Comparison of ENCODE assay signal across 11 cellular contexts in the genomic region with DNA sequence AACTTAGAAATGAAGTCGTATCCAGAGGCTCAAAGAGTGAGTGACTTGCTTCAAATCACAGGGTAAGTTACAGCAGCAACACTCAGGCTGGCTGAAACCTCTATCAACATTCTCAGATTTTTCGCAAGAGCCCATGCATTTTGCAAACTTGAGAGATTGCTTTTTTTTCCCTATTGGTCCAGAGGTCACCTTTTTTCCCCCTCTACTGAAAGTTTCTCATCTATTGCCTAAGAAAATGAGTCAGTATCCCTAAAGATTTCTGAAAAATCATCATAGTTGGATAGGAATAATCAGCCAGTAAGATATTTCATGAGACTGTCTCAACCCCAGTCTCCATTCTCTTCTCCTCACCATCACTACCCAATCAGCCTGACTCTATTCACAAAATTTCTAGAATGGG.
DNase-seq lines count a peak whose midpoint lies in the region; ATAC-seq and TF ChIP-seq lines count a peak whose summit lies in the region.
"Had no signal": no experiment of that assay in that cellular context is flagged by ENCODE, and none has a peak within 500 bp of the region (broad histone marks: within the 10 kb centered on the region; RNA-seq: fewer than 3 reads in every experiment).

No MANE protein-coding gene starts in this region.

- no peaks in the 10 kb centered on the region for H3K36me3 ChIP-seq in smooth muscle cell (ENCODE audit: low read depth)
- H3K36me3 ChIP-seq: upper lobe of left lung had no signal

- DNase-seq in EL = peak; percentile 40
- DNase-seq in right cardiac atrium = no peak
- DNase-seq in smooth muscle cell (lab: John Stamatoyannopoulos, UW; ENCODE audit: unreplicated experiment) = no peak
- DNase-seq in foreskin keratinocyte = no peak
- no peak for DNase-seq in stimulated activated CD4-positive, alpha-beta T cell treated with anti-CD3 and anti-CD28 coated beads, Interleukin-12 subunit alpha, Interleukin-12 subunit beta, amount 100 ng/mL, for 4 hours
- no peak for DNase-seq in T-cell
- DNase-seq: activated T-cell treated with anti-CD3 and anti-CD28 coated beads, Interleukin-2, amount 50 U/mL, for 4 hours; NCI-H2029; upper lobe of left lung had no signal

- POLR2A ChIA-PET in T-cell (lab: Charles Lee) = interaction anchor here in 1 of 2 donors (0.7 kb wide), 1 partner anchor 202 kb away, joined by 6 read pairs; no protein-coding TSS in a partner anchor

- H3K4me3 ChIP-seq in right cardiac atrium (ENCODE audit: low read length) = no peak overlapping the region
- no peak overlapping the region for H3K4me3 ChIP-seq in smooth muscle cell
- H3K4me3 ChIP-seq: upper lobe of left lung had no signal

- H3K4me1 ChIP-seq in right cardiac atrium (ENCODE audit: control insufficient read depth, insufficient read depth, low read length) (no peaks in the 10 kb centered on the region), smooth muscle cell (ENCODE audit: low read depth) (peaks cover 26% of the 10 kb centered on the region), foreskin keratinocyte (no peaks in the 10 kb centered on the region)

- no peak overlapping the region for H3K9ac ChIP-seq in smooth muscle cell (ENCODE audit: low read depth)

- intact Hi-C loops in right cardiac atrium (cut with DNase I) = no loop called here

- no peaks in the 10 kb centered on the region for H3K27me3 Mint-ChIP-seq in activated naive CD8-positive, alpha-beta T cell
- H3K27me3 Mint-ChIP-seq in T-cell = no peaks in the 10 kb centered on the region

- H3K9me3 ChIP-seq in right cardiac atrium (ENCODE audit: control insufficient read depth, low read length) (no peaks in the 10 kb centered on the region), smooth muscle cell (replicated peaks; ENCODE audit: low read depth) (no peaks in the 10 kb centered on the region)
- H3K9me3 ChIP-seq: upper lobe of left lung had no signal

- H3K4me2 ChIP-seq in smooth muscle cell = peak overlapping the region; percentile 37

- peaks cover 73% of the 10 kb centered on the region for H3K4me1 Mint-ChIP-seq in activated naive CD8-positive, alpha-beta T cell (ENCODE audit: low read depth)
- H3K4me1 Mint-ChIP-seq in T-cell = peaks cover 39 to 67% (median 60%) of the 10 kb centered on the region in 3 donors

- 67% methylated on average over 2 of the region's 2 CpGs for WGBS in right cardiac atrium
- WGBS in smooth muscle cell (ENCODE audit: low lambda C conversion rate) = 59% methylated on average over 2 of the region's 2 CpGs

- no peak overlapping the region for H2AFZ ChIP-seq in smooth muscle cell (ENCODE audit: low read depth)

- H3K27ac Mint-ChIP-seq in activated naive CD8-positive, alpha-beta T cell = peak overlapping the region; percentile 91
- H3K27ac Mint-ChIP-seq in T-cell = peak overlapping the region in 1 of 2 donors; percentile 69

- CTCF ChIA-PET in T-cell (lab: Charles Lee) = no interaction called here

- H3K79me2 ChIP-seq in smooth muscle cell (ENCODE audit: low read depth) = no peaks in the 10 kb centered on the region

- H3K27ac ChIP-seq in right cardiac atrium (ENCODE audit: low read length) = peak overlapping the region; percentile 48
- H3K27ac ChIP-seq in smooth muscle cell (ENCODE audit: low read depth) = peak overlapping the region; percentile 74
- H3K27ac ChIP-seq in foreskin keratinocyte = no peak overlapping the region

- ATAC-seq in right cardiac atrium (peak; percentile 75 to 80), foreskin keratinocyte (no peak), T-cell (replicated peaks in 1 of 4) (no peak)
- ATAC-seq: activated T-cell treated with anti-CD3 and anti-CD28 coated beads, Interleukin-2, amount 50 U/mL, for 4 hours; Panc1 had no signal

- H3K36me3 Mint-ChIP-seq in activated naive CD8-positive, alpha-beta T cell = peaks cover 19% of the 10 kb centered on the region
- H3K36me3 Mint-ChIP-seq in T-cell = peaks cover 64% of the 10 kb centered on the region

- no peak overlapping the region for H3K4me3 Mint-ChIP-seq in activated naive CD8-positive, alpha-beta T cell
- no peak overlapping the region for H3K4me3 Mint-ChIP-seq in T-cell
- H3K4me3 Mint-ChIP-seq: activated T-cell treated with anti-CD3 and anti-CD28 coated beads, Interleukin-2, amount 50 U/mL, for 4 hours had no signal

- TF ChIP-seq CTCF in smooth muscle cell (IDR thresholded peaks at IDR 0.05; ENCODE audit: borderline replicate concordance, insufficient read depth, poor library complexity, severe bottlenecking) = no peak
- TF ChIP-seq CTCF in foreskin keratinocyte (conservative IDR thresholded peaks at IDR 0.05) = no peak

- no peaks in the 10 kb centered on the region for H3K9me3 Mint-ChIP-seq in activated naive CD8-positive, alpha-beta T cell (ENCODE audit: low read depth)
- H3K9me3 Mint-ChIP-seq in T-cell = no peaks in the 10 kb centered on the region
- H3K9me3 Mint-ChIP-seq: activated T-cell treated with anti-CD3 and anti-CD28 coated beads, Interleukin-2, amount 50 U/mL, for 4 hours had no signal

- no peaks in the 10 kb centered on the region for H3K27me3 ChIP-seq in right cardiac atrium (ENCODE audit: control insufficient read depth, insufficient read depth)
- no peaks in the 10 kb centered on the region for H3K27me3 ChIP-seq in smooth muscle cell (ENCODE audit: low read depth)
- no peaks in the 10 kb centered on the region for H3K27me3 ChIP-seq in foreskin keratinocyte
- H3K27me3 ChIP-seq: upper lobe of left lung had no signal

- H4K20me1 ChIP-seq in smooth muscle cell (ENCODE audit: low read depth) = no peaks in the 10 kb centered on the region

- H3F3A ChIP-seq in smooth muscle cell (ENCODE audit: low read depth) = no peaks in the 10 kb centered on the region

Comparison
In these comparisons a context has a peak if more than half of its experiments do, and no peak if none do; other contexts are left out.
1. ATAC-seq: peak in right cardiac atrium (2 of 2); none in foreskin keratinocyte (single experiment) and T-cell (0 of 4).